In the genomic region with DNA sequence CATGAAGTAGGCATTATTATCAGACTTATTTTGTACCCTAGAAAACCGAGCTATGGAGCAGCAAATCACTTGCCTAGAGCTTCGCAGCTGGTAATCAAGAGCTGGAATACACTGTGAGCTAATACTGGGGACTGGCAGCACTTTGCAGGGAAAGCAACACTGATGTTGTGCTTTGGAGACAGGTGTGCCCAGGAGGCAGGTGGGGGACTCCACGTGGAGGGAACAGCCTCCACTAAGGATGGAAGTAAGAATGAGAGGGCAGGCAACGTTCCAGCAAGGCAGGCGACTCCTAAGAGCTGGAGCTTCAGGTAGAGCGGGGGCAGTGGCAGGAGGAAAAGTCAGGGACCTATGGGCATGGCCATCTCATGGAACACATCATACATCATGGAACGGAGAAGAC, we compare ENCODE assay signal across 1 cellular context.
TF ChIP-seq lines count a peak whose summit lies in the region.

No MANE protein-coding gene starts in this region.

TF ChIP-seq in GM23338, 12 proteins besides CTCF, POLR2A, EP300 and RAD21 (continued from another document):
- TF ChIP-seq, protein P1, sequence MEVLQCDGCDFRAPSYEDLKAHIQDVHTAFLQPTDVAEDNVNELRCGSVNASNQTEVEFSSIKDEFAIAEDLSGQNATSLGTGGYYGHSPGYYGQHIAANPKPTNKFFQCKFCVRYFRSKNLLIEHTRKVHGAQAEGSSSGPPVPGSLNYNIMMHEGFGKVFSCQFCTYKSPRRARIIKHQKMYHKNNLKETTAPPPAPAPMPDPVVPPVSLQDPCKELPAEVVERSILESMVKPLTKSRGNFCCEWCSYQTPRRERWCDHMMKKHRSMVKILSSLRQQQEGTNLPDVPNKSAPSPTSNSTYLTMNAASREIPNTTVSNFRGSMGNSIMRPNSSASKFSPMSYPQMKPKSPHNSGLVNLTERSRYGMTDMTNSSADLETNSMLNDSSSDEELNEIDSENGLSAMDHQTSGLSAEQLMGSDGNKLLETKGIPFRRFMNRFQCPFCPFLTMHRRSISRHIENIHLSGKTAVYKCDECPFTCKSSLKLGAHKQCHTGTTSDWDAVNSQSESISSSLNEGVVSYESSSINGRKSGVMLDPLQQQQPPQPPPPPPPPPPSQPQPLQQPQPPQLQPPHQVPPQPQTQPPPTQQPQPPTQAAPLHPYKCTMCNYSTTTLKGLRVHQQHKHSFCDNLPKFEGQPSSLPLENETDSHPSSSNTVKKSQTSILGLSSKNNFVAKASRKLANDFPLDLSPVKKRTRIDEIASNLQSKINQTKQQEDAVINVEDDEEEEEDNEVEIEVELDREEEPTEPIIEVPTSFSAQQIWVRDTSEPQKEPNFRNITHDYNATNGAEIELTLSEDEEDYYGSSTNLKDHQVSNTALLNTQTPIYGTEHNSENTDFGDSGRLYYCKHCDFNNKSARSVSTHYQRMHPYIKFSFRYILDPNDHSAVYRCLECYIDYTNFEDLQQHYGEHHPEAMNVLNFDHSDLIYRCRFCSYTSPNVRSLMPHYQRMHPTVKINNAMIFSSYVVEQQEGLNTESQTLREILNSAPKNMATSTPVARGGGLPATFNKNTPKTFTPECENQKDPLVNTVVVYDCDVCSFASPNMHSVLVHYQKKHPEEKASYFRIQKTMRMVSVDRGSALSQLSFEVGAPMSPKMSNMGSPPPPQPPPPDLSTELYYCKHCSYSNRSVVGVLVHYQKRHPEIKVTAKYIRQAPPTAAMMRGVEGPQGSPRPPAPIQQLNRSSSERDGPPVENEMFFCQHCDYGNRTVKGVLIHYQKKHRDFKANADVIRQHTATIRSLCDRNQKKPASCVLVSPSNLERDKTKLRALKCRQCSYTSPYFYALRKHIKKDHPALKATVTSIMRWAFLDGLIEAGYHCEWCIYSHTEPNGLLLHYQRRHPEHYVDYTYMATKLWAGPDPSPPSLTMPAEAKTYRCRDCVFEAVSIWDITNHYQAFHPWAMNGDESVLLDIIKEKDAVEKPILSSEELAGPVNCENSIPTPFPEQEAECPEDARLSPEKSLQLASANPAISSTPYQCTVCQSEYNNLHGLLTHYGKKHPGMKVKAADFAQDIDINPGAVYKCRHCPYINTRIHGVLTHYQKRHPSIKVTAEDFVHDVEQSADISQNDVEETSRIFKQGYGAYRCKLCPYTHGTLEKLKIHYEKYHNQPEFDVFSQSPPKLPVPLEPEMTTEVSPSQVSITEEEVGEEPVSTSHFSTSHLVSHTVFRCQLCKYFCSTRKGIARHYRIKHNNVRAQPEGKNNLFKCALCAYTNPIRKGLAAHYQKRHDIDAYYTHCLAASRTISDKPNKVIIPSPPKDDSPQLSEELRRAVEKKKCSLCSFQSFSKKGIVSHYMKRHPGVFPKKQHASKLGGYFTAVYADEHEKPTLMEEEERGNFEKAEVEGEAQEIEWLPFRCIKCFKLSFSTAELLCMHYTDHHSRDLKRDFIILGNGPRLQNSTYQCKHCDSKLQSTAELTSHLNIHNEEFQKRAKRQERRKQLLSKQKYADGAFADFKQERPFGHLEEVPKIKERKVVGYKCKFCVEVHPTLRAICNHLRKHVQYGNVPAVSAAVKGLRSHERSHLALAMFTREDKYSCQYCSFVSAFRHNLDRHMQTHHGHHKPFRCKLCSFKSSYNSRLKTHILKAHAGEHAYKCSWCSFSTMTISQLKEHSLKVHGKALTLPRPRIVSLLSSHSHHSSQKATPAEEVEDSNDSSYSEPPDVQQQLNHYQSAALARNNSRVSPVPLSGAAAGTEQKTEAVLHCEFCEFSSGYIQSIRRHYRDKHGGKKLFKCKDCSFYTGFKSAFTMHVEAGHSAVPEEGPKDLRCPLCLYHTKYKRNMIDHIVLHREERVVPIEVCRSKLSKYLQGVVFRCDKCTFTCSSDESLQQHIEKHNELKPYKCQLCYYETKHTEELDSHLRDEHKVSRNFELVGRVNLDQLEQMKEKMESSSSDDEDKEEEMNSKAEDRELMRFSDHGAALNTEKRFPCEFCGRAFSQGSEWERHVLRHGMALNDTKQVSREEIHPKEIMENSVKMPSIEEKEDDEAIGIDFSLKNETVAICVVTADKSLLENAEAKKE (CRISPR knock-in tag; IDR thresholded peaks at IDR 0.05) = no peak
- TF ChIP-seq CREB1 (CRISPR knock-in tag; IDR thresholded peaks at IDR 0.05; ENCODE audit: low read depth) = no peak
- TF ChIP-seq, protein P2, sequence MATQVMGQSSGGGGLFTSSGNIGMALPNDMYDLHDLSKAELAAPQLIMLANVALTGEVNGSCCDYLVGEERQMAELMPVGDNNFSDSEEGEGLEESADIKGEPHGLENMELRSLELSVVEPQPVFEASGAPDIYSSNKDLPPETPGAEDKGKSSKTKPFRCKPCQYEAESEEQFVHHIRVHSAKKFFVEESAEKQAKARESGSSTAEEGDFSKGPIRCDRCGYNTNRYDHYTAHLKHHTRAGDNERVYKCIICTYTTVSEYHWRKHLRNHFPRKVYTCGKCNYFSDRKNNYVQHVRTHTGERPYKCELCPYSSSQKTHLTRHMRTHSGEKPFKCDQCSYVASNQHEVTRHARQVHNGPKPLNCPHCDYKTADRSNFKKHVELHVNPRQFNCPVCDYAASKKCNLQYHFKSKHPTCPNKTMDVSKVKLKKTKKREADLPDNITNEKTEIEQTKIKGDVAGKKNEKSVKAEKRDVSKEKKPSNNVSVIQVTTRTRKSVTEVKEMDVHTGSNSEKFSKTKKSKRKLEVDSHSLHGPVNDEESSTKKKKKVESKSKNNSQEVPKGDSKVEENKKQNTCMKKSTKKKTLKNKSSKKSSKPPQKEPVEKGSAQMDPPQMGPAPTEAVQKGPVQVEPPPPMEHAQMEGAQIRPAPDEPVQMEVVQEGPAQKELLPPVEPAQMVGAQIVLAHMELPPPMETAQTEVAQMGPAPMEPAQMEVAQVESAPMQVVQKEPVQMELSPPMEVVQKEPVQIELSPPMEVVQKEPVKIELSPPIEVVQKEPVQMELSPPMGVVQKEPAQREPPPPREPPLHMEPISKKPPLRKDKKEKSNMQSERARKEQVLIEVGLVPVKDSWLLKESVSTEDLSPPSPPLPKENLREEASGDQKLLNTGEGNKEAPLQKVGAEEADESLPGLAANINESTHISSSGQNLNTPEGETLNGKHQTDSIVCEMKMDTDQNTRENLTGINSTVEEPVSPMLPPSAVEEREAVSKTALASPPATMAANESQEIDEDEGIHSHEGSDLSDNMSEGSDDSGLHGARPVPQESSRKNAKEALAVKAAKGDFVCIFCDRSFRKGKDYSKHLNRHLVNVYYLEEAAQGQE (IDR thresholded peaks at IDR 0.05; ENCODE audit: unreplicated experiment) = no peak
- no peak for TF ChIP-seq ZNF331 (CRISPR knock-in tag; IDR thresholded peaks at IDR 0.05; ENCODE audit: low read depth)
- no peak for TF ChIP-seq STAT1 (IDR thresholded peaks at IDR 0.05; ENCODE audit: unreplicated experiment)
- TF ChIP-seq NANOG (IDR thresholded peaks at IDR 0.05; ENCODE audit: borderline replicate concordance) = no peak
- no peak for TF ChIP-seq POLR2AphosphoS5 (IDR thresholded peaks at IDR 0.05; ENCODE audit: low read depth)
